Comparison of ENCODE assay signal across 8 cellular contexts in the genomic region with DNA sequence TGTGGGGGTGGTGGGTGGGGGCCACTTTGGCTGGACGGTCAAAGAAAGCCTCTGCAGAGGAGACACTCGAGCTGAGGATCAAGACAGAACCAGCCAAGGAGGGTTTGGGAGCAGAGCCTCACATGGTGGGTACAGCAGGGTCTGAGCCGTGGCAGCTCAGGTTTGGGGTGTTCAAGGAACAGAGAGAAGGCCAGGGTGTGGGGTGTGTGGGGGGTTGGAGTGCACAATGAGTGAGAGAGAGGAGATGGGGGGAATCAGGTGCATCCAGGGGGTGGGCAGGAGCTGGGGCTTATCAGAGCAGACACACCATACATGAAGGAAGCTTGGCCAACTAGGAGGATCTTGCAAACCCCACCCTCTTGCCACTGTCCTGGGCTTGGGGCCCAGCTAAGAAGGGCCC.
"Had no signal": no experiment of that assay in that cellular context is flagged by ENCODE, and none has a peak within 500 bp of the region (broad histone marks: within the 10 kb centered on the region; RNA-seq: fewer than 3 reads in every experiment).

No MANE protein-coding gene starts in this region.

- H3K36me3 Mint-ChIP-seq: IgD-negative memory B cell had no signal

- H3K4me1 ChIP-seq: HAP-1 had no signal

- DNase-seq: HFFc6, KBM-7 had no signal

- H3K9me3 Mint-ChIP-seq: GM23338, IgD-negative memory B cell had no signal

- H3K4me1 Mint-ChIP-seq: IgD-negative memory B cell had no signal

- H3K27ac ChIP-seq: HL-60 had no signal

- H3K27ac Mint-ChIP-seq: GM23338, HFFc6, IgD-negative memory B cell had no signal

- ATAC-seq: GM23338, HCT116, HepG2 had no signal

- H3K4me3 Mint-ChIP-seq: GM23338, HFFc6, IgD-negative memory B cell had no signal
